In the genomic region with DNA sequence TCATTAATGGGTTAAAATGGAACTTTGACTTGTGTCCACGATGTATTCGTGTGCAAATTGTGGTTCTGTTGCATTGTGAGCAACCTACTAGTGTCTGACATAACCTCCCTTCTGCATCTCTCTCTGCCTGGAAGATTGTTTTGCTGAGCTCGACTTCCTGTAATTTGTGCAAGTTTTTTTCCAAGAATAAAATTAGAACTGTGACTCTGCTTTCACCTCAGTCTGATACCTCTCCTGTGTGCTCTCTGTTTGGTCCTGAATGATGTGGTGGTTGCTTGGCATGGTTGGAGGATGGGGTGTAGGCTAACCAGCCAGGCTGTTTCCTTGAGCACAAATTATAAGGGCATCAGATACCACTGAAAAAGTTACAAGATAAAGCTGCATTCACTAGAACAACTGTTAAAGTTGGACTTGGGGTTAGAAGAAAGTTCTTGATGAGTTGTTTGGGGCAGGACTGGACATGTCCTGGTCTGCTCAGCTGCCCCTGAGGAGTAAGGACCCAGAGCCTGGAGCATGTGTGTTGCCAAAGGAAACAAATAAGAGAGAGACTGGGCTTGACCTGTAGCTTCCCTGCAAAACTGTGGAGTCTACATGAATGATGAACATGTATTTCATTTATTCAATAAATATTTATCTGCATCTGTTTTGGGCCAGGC, we compare ENCODE assay signal across 10 cellular contexts. TPM values are rescaled to one million over a fixed set of nuclear protein-coding genes. Genes with fewer than 3 reads are reported as not detected.
DNase-seq lines count a peak whose midpoint lies in the region; ATAC-seq, FAIRE-seq and TF ChIP-seq lines count a peak whose summit lies in the region.
"Had no signal": no experiment of that assay in that cellular context is flagged by ENCODE, and none has a peak within 500 bp of the region (broad histone marks: within the 10 kb centered on the region; RNA-seq: fewer than 3 reads in every experiment).

No MANE protein-coding gene starts in this region.

- H2AFZ ChIP-seq in osteoblast (ENCODE audit: low read length): peak overlapping the region; percentile 66

- peaks cover 25% of the 10 kb centered on the region for H3K79me2 ChIP-seq in osteoblast (ENCODE audit: insufficient read depth, low read length)

- no peaks in the 10 kb centered on the region for H3K9me3 ChIP-seq in osteoblast (ENCODE audit: low read depth, low read length)
- H3K9me3 ChIP-seq in Peyer's patch: no peaks in the 10 kb centered on the region
- H3K9me3 ChIP-seq: pancreas had no signal

- H3K4me3 ChIP-seq in choroid plexus epithelial cell (ENCODE audit: low read depth, low read length) (no peak overlapping the region), osteoblast (ENCODE audit: insufficient read depth, low read length) (no peak overlapping the region), Peyer's patch (no peak overlapping the region)
- H3K4me3 ChIP-seq: pancreas had no signal

- H3K27me3 ChIP-seq in osteoblast (ENCODE audit: insufficient read depth, low read length) (no peaks in the 10 kb centered on the region), Peyer's patch (no peaks in the 10 kb centered on the region)
- H3K27me3 ChIP-seq: pancreas had no signal

- H3K4me1 ChIP-seq in osteoblast (ENCODE audit: insufficient read depth, low read length): peaks cover 30% of the 10 kb centered on the region
- peaks cover 0 to 30% (median 6%) of the 10 kb centered on the region in 4 donors for H3K4me1 ChIP-seq in Peyer's patch

- H3K36me3 ChIP-seq in osteoblast (ENCODE audit: insufficient read depth, low read length) (no peaks in the 10 kb centered on the region), Peyer's patch (no peaks in the 10 kb centered on the region)
- H3K36me3 ChIP-seq: pancreas had no signal

- H4K20me1 ChIP-seq in osteoblast (ENCODE audit: insufficient read depth, low read length): peaks cover 6% of the 10 kb centered on the region

- TF ChIP-seq CTCF in choroid plexus epithelial cell (conservative IDR thresholded peaks at IDR 0.05; ENCODE audit: low read depth, low read length): no peak
- TF ChIP-seq CTCF in osteoblast (IDR thresholded peaks at IDR 0.05; ENCODE audit: extremely low read depth, low read depth, low read length): no peak
- TF ChIP-seq CTCF in Peyer's patch (IDR thresholded peaks at IDR 0.05): no peak

- no peak for TF ChIP-seq POLR2A in Peyer's patch (IDR thresholded peaks at IDR 0.05)

- peak overlapping the region; percentile 4 for H3K4me2 ChIP-seq in osteoblast (ENCODE audit: insufficient read depth, low read length)

- DNase-seq in GM18507 (ENCODE audit: extremely low spot score, insufficient read length, low read depth): no peak
- DNase-seq in NOMO-1 treated with DMSO at 0.1 percent for 48 hours (lab: John Stamatoyannopoulos, UW; ENCODE audit: unreplicated experiment): peak; percentile 46
- peak; percentile 64 for DNase-seq in choroid plexus epithelial cell (ENCODE audit: low read depth)
- peak; percentile 80 for DNase-seq in osteoblast (ENCODE audit: insufficient read length, low spot score, missing footprints)
- no peak for DNase-seq in DMS53 treated with DMSO at 0.1 percent for 48 hours (lab: John Stamatoyannopoulos, UW; ENCODE audit: unreplicated experiment)
- DNase-seq in Peyer's patch: no peak
- DNase-seq: pancreas, Right ventricle myocardium superior had no signal

- FAIRE-seq in GM18507 (lab: Jason Lieb, UNC): peak; percentile 44
- FAIRE-seq: pancreas had no signal

- H3K27ac ChIP-seq in osteoblast (ENCODE audit: low read depth, low read length): no peak overlapping the region
- peak overlapping the region in 2 of 4 donors; percentile 10 to 98 for H3K27ac ChIP-seq in Peyer's patch

- no peak for ATAC-seq in HG03442 (IDR thresholded peaks at IDR 0.05; ENCODE audit: unreplicated experiment)
- ATAC-seq in GM21381 (IDR thresholded peaks at IDR 0.05; ENCODE audit: unreplicated experiment): no peak

RNA-seq across cellular contexts. Expression of a gene that starts 1.9 kb away (rescaled TPM):
- total RNA-seq in osteoblast (74.6 TPM in 2 replicates), Peyer's patch (10 to 100 TPM; 63.9 to 79.2 (median 72.4) TPM)

Comparison
In these comparisons a context has a peak if more than half of its experiments do, and no peak if none do; other contexts are left out.
1. DNase-seq: peak in NOMO-1 treated with DMSO at 0.1 percent for 48 hours (single experiment), choroid plexus epithelial cell (single experiment) and osteoblast (single experiment); none in GM18507 (single experiment), DMS53 treated with DMSO at 0.1 percent for 48 hours (single experiment) and Peyer's patch (0 of 3).